ENCODE assay signal across 8 cellular contexts in genomic region chr12:121791671-121792496, GRCh38. TPM values are rescaled to one million over a fixed set of nuclear protein-coding genes. Genes with fewer than 3 reads are reported as not detected.
DNase-seq lines count a peak whose midpoint lies in the region; ATAC-seq and TF ChIP-seq lines count a peak whose summit lies in the region.

No MANE protein-coding gene starts in this region.

- no peak overlapping the region for H4K91ac ChIP-seq in H9 (ENCODE audit: insufficient read length, low read depth, low read length)

- H3K18ac ChIP-seq in H9 (ENCODE audit: insufficient read length, low read depth, low read length) = no peak overlapping the region

- H3K4me3 ChIP-seq in lung (no peak overlapping the region), gastrocnemius medialis (no peak overlapping the region)

- no peak overlapping the region for H2BK15ac ChIP-seq in H9 (ENCODE audit: low read depth, low read length)

- H3K27me3 ChIP-seq in H9 (ENCODE audit: insufficient read depth, low read length) = no peaks in the 10 kb centered on the region
- no peaks in the 10 kb centered on the region for H3K27me3 ChIP-seq in lung (ENCODE audit: control insufficient read depth, insufficient read depth)
- no peaks in the 10 kb centered on the region for H3K27me3 ChIP-seq in gastrocnemius medialis

- no peak overlapping the region for H3K9ac ChIP-seq in H9 (ENCODE audit: extremely low read depth, insufficient read length, low read length)

- ATAC-seq in lung (ENCODE audit: insufficient read depth, low FRiP score) (no peak), gastrocnemius medialis (no peak), HG02763 (IDR thresholded peaks at IDR 0.05; ENCODE audit: unreplicated experiment) (no peak)

- in situ Hi-C loops in gastrocnemius medialis (cut with MboI; ENCODE audit: low sequenced_read_pairs in 4 of 4) = loop anchor here in 3 of 4 donors (5.0 to 10.0 kb wide), 3 partner anchors 93 to 97 kb away; partner anchors contain the start of gene PSMD9 (in 3 of the 3)

- intact Hi-C loops in activated T-helper 1 cell treated with anti-CD3 and anti-CD28 coated beads, Interleukin-12 subunit alpha, Interleukin-12 subunit beta, Interleukin-2, Interleukin-4 antibody, amounts not matched to agents 30 ng/mL and 10 ng/mL and 1 ng/mL, durations not matched to agents 14 hours and 24 hours and 36 hours (cut with micrococcal nuclease) = loop anchor here (5.0 kb wide), 5 partner anchors 200 to 440 kb away; partner anchors contain the start of genes ANAPC5 and DIABLO
- intact Hi-C loops in gastrocnemius medialis (cut with DNase I; ENCODE audit: low total_unique reads) = no loop called here

- no peaks in the 10 kb centered on the region; a peak in 2 of 5 replicates for H3K9me3 Mint-ChIP-seq in H9
- H3K9me3 Mint-ChIP-seq in activated T-helper 1 cell treated with anti-CD3 and anti-CD28 coated beads, Interleukin-12 subunit alpha, Interleukin-12 subunit beta, Interleukin-2, Interleukin-4 antibody, amounts not matched to agents 30 ng/mL and 10 ng/mL and 1 ng/mL, durations not matched to agents 14 hours and 24 hours and 36 hours = no peaks in the 10 kb centered on the region

- no peak overlapping the region for H2AFZ ChIP-seq in H9 (ENCODE audit: low read length)

- no peak overlapping the region for H3K4ac ChIP-seq in H9 (ENCODE audit: low read depth, low read length)

- no peak overlapping the region for H3K23ac ChIP-seq in H9 (ENCODE audit: insufficient read length, low read depth, low read length)

- H3K27me3 Mint-ChIP-seq in H9 (ENCODE audit: low read depth) = peaks cover 5% of the 10 kb centered on the region
- H3K27me3 Mint-ChIP-seq in activated T-helper 1 cell treated with anti-CD3 and anti-CD28 coated beads, Interleukin-12 subunit alpha, Interleukin-12 subunit beta, Interleukin-2, Interleukin-4 antibody, amounts not matched to agents 30 ng/mL and 10 ng/mL and 1 ng/mL, durations not matched to agents 14 hours and 24 hours and 36 hours (ENCODE audit: insufficient read depth) = no peaks in the 10 kb centered on the region

- H3K4me1 ChIP-seq in H9 (ENCODE audit: insufficient read depth, low read length) (no peaks in the 10 kb centered on the region), lung (ENCODE audit: control insufficient read depth in 2 of 2, insufficient read depth in 2 of 2, low read length in 2 of 2) (peaks cover 0 to 26% of the 10 kb centered on the region in 2 donors), gastrocnemius medialis (peaks cover 39 to 40% of the 10 kb centered on the region in 2 donors)

- H3K36me3 Mint-ChIP-seq in H9 (ENCODE audit: insufficient read depth in 1 of 3, low read depth in 3 of 3) = peaks cover 1 to 23% (median 10%) of the 10 kb centered on the region in 3 experiments; a peak in 5 of 7 replicates
- peaks cover 25% of the 10 kb centered on the region for H3K36me3 Mint-ChIP-seq in activated T-helper 1 cell treated with anti-CD3 and anti-CD28 coated beads, Interleukin-12 subunit alpha, Interleukin-12 subunit beta, Interleukin-2, Interleukin-4 antibody, amounts not matched to agents 30 ng/mL and 10 ng/mL and 1 ng/mL, durations not matched to agents 14 hours and 24 hours and 36 hours (ENCODE audit: low read depth)

- DNase-seq in A172 (ENCODE audit: low spot score) (peak; percentile 80), H9 (no peak), lung (ENCODE audit: low spot score) (peak; percentile 65), gastrocnemius medialis (no peak), NCI-H2107 (lab: John Stamatoyannopoulos, UW) (no peak), HCEC 1CT (no peak)
- DNase-seq in activated T-helper 1 cell treated with anti-CD3 and anti-CD28 coated beads, Interleukin-12 subunit alpha, Interleukin-12 subunit beta, Interleukin-2, Interleukin-4 antibody, amounts not matched to agents 30 ng/mL and 10 ng/mL and 1 ng/mL, durations not matched to agents 14 hours and 24 hours and 36 hours (ENCODE audit: low spot score) = peak; percentile 20

- no peaks in the 10 kb centered on the region for H3K79me1 ChIP-seq in H9 (ENCODE audit: insufficient read depth, low read depth, low read length, poor library complexity, severe bottlenecking)

- H3K56ac ChIP-seq in H9 (ENCODE audit: insufficient read length, low read depth, low read length) = no peak overlapping the region

- H3K4me2 ChIP-seq in H9 (ENCODE audit: insufficient read depth, insufficient read length, low read length) = peak overlapping the region; percentile 34

- WGBS in H9 (ENCODE audit: extremely low coverage, insufficient read length, low lambda C conversion rate) = no CpG with 5 or more reads among the region's 14 CpGs
- whole genome bisulfite sequencing in lung, 2 donors = 54 to 58% methylated on average over 14 of the region's 14 CpGs

- peaks cover 0 to 4% of the 10 kb centered on the region in 2 donors for H3K36me3 ChIP-seq in lung (ENCODE audit: control insufficient read depth in 2 of 2, insufficient read depth in 2 of 2, low read length in 2 of 2)
- H3K36me3 ChIP-seq in gastrocnemius medialis = no peaks in the 10 kb centered on the region

- no peak overlapping the region for H2BK20ac ChIP-seq in H9 (ENCODE audit: low read depth, low read length, poor library complexity, severe bottlenecking)

- H3K9me3 ChIP-seq in H9 (ENCODE audit: control insufficient read depth, low read depth, low read length) (no peaks in the 10 kb centered on the region), lung (ENCODE audit: control insufficient read depth in 2 of 2, insufficient read depth in 1 of 2, low read length in 1 of 2) (no peaks in the 10 kb centered on the region), gastrocnemius medialis (no peaks in the 10 kb centered on the region)

- no peak overlapping the region for H4K5ac ChIP-seq in H9 (ENCODE audit: insufficient read length, low read depth, low read length)

- H3T11ph ChIP-seq in H9 (ENCODE audit: low read length) = no peak overlapping the region

- no peaks in the 10 kb centered on the region for H3K79me2 ChIP-seq in H9 (ENCODE audit: insufficient read depth, low read length)

- no peak overlapping the region for H2BK5ac ChIP-seq in H9 (ENCODE audit: insufficient read length, low read length)

- peak overlapping the region; percentile 66 to 80 for H3K4me3 Mint-ChIP-seq in H9
- peak overlapping the region; percentile 96 for H3K4me3 Mint-ChIP-seq in activated T-helper 1 cell treated with anti-CD3 and anti-CD28 coated beads, Interleukin-12 subunit alpha, Interleukin-12 subunit beta, Interleukin-2, Interleukin-4 antibody, amounts not matched to agents 30 ng/mL and 10 ng/mL and 1 ng/mL, durations not matched to agents 14 hours and 24 hours and 36 hours

- TF ChIP-seq POLR2A in gastrocnemius medialis (IDR thresholded peaks at IDR 0.05) = no peak

- H3K27ac ChIP-seq in H9 (ENCODE audit: insufficient read length, low read depth, low read length) (no peak overlapping the region), lung (ENCODE audit: low read depth in 1 of 2, low read length in 1 of 2) (peak overlapping the region in 1 of 2 donors; percentile 71), gastrocnemius medialis (no peak overlapping the region)

- H3K14ac ChIP-seq in H9 (ENCODE audit: insufficient read depth, low read length) = no peak overlapping the region

- H2AK5ac ChIP-seq in H9 (ENCODE audit: insufficient read length, low read length) = no peak overlapping the region

- TF ChIP-seq CTCF in H9 (conservative IDR thresholded peaks at IDR 0.05) (no peak), lung (IDR thresholded peaks at IDR 0.05; ENCODE audit: control extremely low read depth, extremely low read depth) (no peak), gastrocnemius medialis (IDR thresholded peaks at IDR 0.05 in 4 of 5, conservative IDR thresholded peaks at IDR 0.05 in 1 of 5) (no peak)

- peaks cover 9% of the 10 kb centered on the region for H3K23me2 ChIP-seq in H9 (ENCODE audit: insufficient read length, low read depth, low read length, poor library complexity, severe bottlenecking)

- H2BK120ac ChIP-seq in H9 (ENCODE audit: low read depth, low read length, poor library complexity, severe bottlenecking) = no peak overlapping the region

- no peak overlapping the region for H2BK12ac ChIP-seq in H9 (ENCODE audit: insufficient read length, low read depth, low read length)

- H3K4me1 Mint-ChIP-seq in H9 = peaks cover 22 to 26% of the 10 kb centered on the region in 2 experiments
- peaks cover 71% of the 10 kb centered on the region for H3K4me1 Mint-ChIP-seq in activated T-helper 1 cell treated with anti-CD3 and anti-CD28 coated beads, Interleukin-12 subunit alpha, Interleukin-12 subunit beta, Interleukin-2, Interleukin-4 antibody, amounts not matched to agents 30 ng/mL and 10 ng/mL and 1 ng/mL, durations not matched to agents 14 hours and 24 hours and 36 hours (ENCODE audit: low read depth)

- no peak overlapping the region for H3K27ac Mint-ChIP-seq in H9
- peak overlapping the region; percentile 99 for H3K27ac Mint-ChIP-seq in activated T-helper 1 cell treated with anti-CD3 and anti-CD28 coated beads, Interleukin-12 subunit alpha, Interleukin-12 subunit beta, Interleukin-2, Interleukin-4 antibody, amounts not matched to agents 30 ng/mL and 10 ng/mL and 1 ng/mL, durations not matched to agents 14 hours and 24 hours and 36 hours

- H4K8ac ChIP-seq in H9 (replicated peaks; ENCODE audit: insufficient read length, low read depth, low read length) = no peak overlapping the region

- no peaks in the 10 kb centered on the region for H4K20me1 ChIP-seq in H9 (ENCODE audit: control insufficient read depth, insufficient read depth, insufficient read length)

RNA-seq across cellular contexts. Expression of gene RHOF, which starts 1.6 kb away (rescaled TPM):
- total RNA-seq in A172 (2014; rRNA removed; shearing (Covaris generic)) = 1.8 and 2.7 TPM in 2 replicates
- total RNA-seq in H9 (2021) (29.1 and 29.3 TPM in 2 replicates), lung (10 to 100 TPM; 33.2 to 34.7 TPM), gastrocnemius medialis (1 to 10 TPM; 2.9 to 6.8 (median 4.1) TPM)
- total RNA-seq in activated T-helper 1 cell treated with anti-CD3 and anti-CD28 coated beads, Interleukin-12 subunit alpha, Interleukin-12 subunit beta, Interleukin-2, Interleukin-4 antibody, amounts not matched to agents 30 ng/mL and 10 ng/mL and 1 ng/mL, durations not matched to agents 14 hours and 24 hours and 36 hours = 111 and 112 TPM in 2 replicates
- polyA plus RNA-seq in lung = 10 to 100 TPM; 15.1 to 16.5 TPM

RNA-seq across cellular contexts. Expression of gene SETD1B, which starts 11.9 kb away (rescaled TPM):
- 1.9 and 2.4 TPM in 2 replicates for total RNA-seq in A172 (2014; rRNA removed; shearing (Covaris generic))
- total RNA-seq in H9 (2021) (38.2 and 40.4 TPM in 2 replicates), lung (10 to 100 TPM; 12.4 to 28.1 TPM), gastrocnemius medialis (1 to 10 TPM; 2.2 to 9.3 (median 6.2) TPM)
- total RNA-seq in activated T-helper 1 cell treated with anti-CD3 and anti-CD28 coated beads, Interleukin-12 subunit alpha, Interleukin-12 subunit beta, Interleukin-2, Interleukin-4 antibody, amounts not matched to agents 30 ng/mL and 10 ng/mL and 1 ng/mL, durations not matched to agents 14 hours and 24 hours and 36 hours = 32.0 and 33.0 TPM in 2 replicates
- 1 to 10 TPM; 7.3 to 8.3 TPM for polyA plus RNA-seq in lung

Comparison
In these comparisons a context has a peak if more than half of its experiments do, and no peak if none do; other contexts are left out.
1. DNase-seq: peak in A172 (single experiment), activated T-helper 1 cell treated with anti-CD3 and anti-CD28 coated beads, Interleukin-12 subunit alpha, Interleukin-12 subunit beta, Interleukin-2, Interleukin-4 antibody, amounts not matched to agents 30 ng/mL and 10 ng/mL and 1 ng/mL, durations not matched to agents 14 hours and 24 hours and 36 hours (single experiment) and lung (single experiment); none in H9 (single experiment), gastrocnemius medialis (0 of 2), NCI-H2107 (single experiment) and HCEC 1CT (single experiment).